ENCODE assay signal across 7 cellular contexts in genomic region chr12:47757840-47758583, GRCh38. TPM values are rescaled to one million over a fixed set of nuclear protein-coding genes. Genes with fewer than 3 reads are reported as not detected.
A peak's percentile ranks its signal among the peaks of the same experiment; 100 is the strongest.
DNase-seq lines count a peak whose midpoint lies in the region; ATAC-seq and TF ChIP-seq lines count a peak whose summit lies in the region.

No MANE protein-coding gene starts in this region.

- H3K4me3 ChIP-seq in MG63 (peak overlapping the region; percentile 61), mammary epithelial cell (replicated peaks in 1 of 3; ENCODE audit: insufficient read depth in 1 of 3, low read depth in 2 of 3, low read length in 3 of 3) (peak overlapping the region; percentile 50 to 69 (median 54)), left lung (peak overlapping the region; percentile 55 to 61), suprapubic skin (peak overlapping the region; percentile 67)

- in situ Hi-C loops in mammary epithelial cell (cut with MboI; ENCODE audit: low sequenced_read_pairs in 2 of 2), result no loop called here

- H2AFZ ChIP-seq in mammary epithelial cell (ENCODE audit: low read depth, low read length), result no peak overlapping the region

- DNase-seq in MG63 (no peak), mammary epithelial cell (no peak), left lung (no peak), suprapubic skin (ENCODE audit: low spot score in 2 of 2) (no peak), DMS 273 treated with DMSO at 0.1 percent for 48 hours (lab: John Stamatoyannopoulos, UW) (no peak)

- H3K36me3 ChIP-seq in MG63, result no peaks in the 10 kb centered on the region
- no peaks in the 10 kb centered on the region for H3K36me3 ChIP-seq in mammary epithelial cell (ENCODE audit: insufficient read depth, low read length)
- no peaks in the 10 kb centered on the region for H3K36me3 ChIP-seq in left lung
- no peaks in the 10 kb centered on the region for H3K36me3 ChIP-seq in suprapubic skin

- no peaks in the 10 kb centered on the region for H3K27me3 ChIP-seq in MG63
- H3K27me3 ChIP-seq in mammary epithelial cell (ENCODE audit: insufficient read depth, low read length), result no peaks in the 10 kb centered on the region
- no peaks in the 10 kb centered on the region for H3K27me3 ChIP-seq in left lung
- H3K27me3 ChIP-seq in suprapubic skin, result no peaks in the 10 kb centered on the region

- H4K20me1 ChIP-seq in mammary epithelial cell (ENCODE audit: insufficient read depth, low read length), result no peaks in the 10 kb centered on the region

- no peak for TF ChIP-seq POLR2A in suprapubic skin (IDR thresholded peaks at IDR 0.05)

- H3K9me3 ChIP-seq in MG63, result no peaks in the 10 kb centered on the region
- no peaks in the 10 kb centered on the region for H3K9me3 ChIP-seq in mammary epithelial cell (replicated peaks; ENCODE audit: insufficient read depth, low read length)
- H3K9me3 ChIP-seq in left lung, result no peaks in the 10 kb centered on the region
- no peaks in the 10 kb centered on the region for H3K9me3 ChIP-seq in suprapubic skin

- peak; percentile 7 for ATAC-seq in left lung
- no peak for ATAC-seq in HG03354 (IDR thresholded peaks at IDR 0.05; ENCODE audit: poor library complexity, severe bottlenecking, unreplicated experiment)
- ATAC-seq in GM21423 (IDR thresholded peaks at IDR 0.05; ENCODE audit: unreplicated experiment), result no peak

- H3K4me1 ChIP-seq in mammary epithelial cell (ENCODE audit: insufficient read depth, low read length), result peaks cover 57% of the 10 kb centered on the region
- peaks cover 28 to 65% of the 10 kb centered on the region in 2 donors for H3K4me1 ChIP-seq in left lung
- peaks cover 65% of the 10 kb centered on the region for H3K4me1 ChIP-seq in suprapubic skin

- dilution Hi-C loops in mammary epithelial cell (cut with HindIII; ENCODE audit: low sequenced_read_pairs), result no loop called here

- no peak overlapping the region for H3K27ac ChIP-seq in mammary epithelial cell (ENCODE audit: insufficient read depth, low read depth, low read length)
- peak overlapping the region; percentile 66 to 76 for H3K27ac ChIP-seq in left lung
- no peak overlapping the region for H3K27ac ChIP-seq in suprapubic skin

- no TSS peak for BruUV-seq in mammary epithelial cell (replicated peaks; lab: Mats Ljungman, UMichigan)

- H3K9ac ChIP-seq in mammary epithelial cell (ENCODE audit: insufficient read depth, low read length), result no peak overlapping the region

- H3K79me2 ChIP-seq in mammary epithelial cell (ENCODE audit: insufficient read depth, low read length), result no peaks in the 10 kb centered on the region

- TF ChIP-seq EP300 in suprapubic skin (IDR thresholded peaks at IDR 0.05), result no peak

- TF ChIP-seq CTCF in mammary epithelial cell (conservative IDR thresholded peaks at IDR 0.05 in 1 of 2, IDR thresholded peaks at IDR 0.05 in 1 of 2; ENCODE audit: extremely low read depth in 1 of 2, insufficient read depth in 1 of 2, low read depth in 1 of 2, low read length in 2 of 2) (no peak), left lung (IDR thresholded peaks at IDR 0.05) (no peak), suprapubic skin (IDR thresholded peaks at IDR 0.05) (no peak)

- CTCF ChIA-PET in mammary epithelial cell (lab: Charles Lee; ENCODE audit: low non-redundant PET), result no interaction called here

- intact Hi-C loops in mammary epithelial cell (cut with micrococcal nuclease), result loop anchor here (2.0 kb wide), 1 partner anchor 21 kb away; no protein-coding TSS in a partner anchor
- intact Hi-C loops in left lung (cut with DNase I), result no loop called here

- peak overlapping the region; percentile 91 for H3K4me2 ChIP-seq in mammary epithelial cell (ENCODE audit: insufficient read depth, low read depth, low read length)

- WGBS in mammary epithelial cell (ENCODE audit: low coverage, missing lambda C conversion rate), result 75% methylated on average over 8 of the region's 20 CpGs
- 26% methylated on average over 10 of the region's 20 CpGs for WGBS in suprapubic skin

RNA-seq across cellular contexts. Expression of gene RAPGEF3, which starts 0.7 kb away (rescaled TPM):
- 2.9 and 6.1 TPM in 2 replicates for total RNA-seq in MG63 (2014; rRNA removed; shearing (Covaris generic); ENCODE audit: low replicate concordance)
- total RNA-seq in mammary epithelial cell (10 to 100 TPM in 1 of 2 donors, 1 to 10 TPM in 1; 9.7 to 41.0 TPM), left lung (10 to 100 TPM; 15.9 to 28.9 TPM), suprapubic skin (10 to 100 TPM in 3 of 4 donors, 1 to 10 TPM in 1; 9.3 to 48.9 (median 20.0) TPM)
- polyA plus RNA-seq in mammary epithelial cell, result 6.2 TPM
- 10.0 TPM for polyA minus RNA-seq in mammary epithelial cell

RNA-seq across cellular contexts. Expression of gene SLC48A1, which starts 15.0 kb away (rescaled TPM):
- total RNA-seq in MG63 (2014; rRNA removed; shearing (Covaris generic); ENCODE audit: low replicate concordance), result 14.2 and 17.6 TPM in 2 replicates
- total RNA-seq in mammary epithelial cell (10 to 100 TPM; 22.0 to 29.3 TPM), left lung (10 to 100 TPM; 35.4 to 38.6 TPM), suprapubic skin (10 to 100 TPM; 38.2 to 53.6 (median 44.7) TPM)
- polyA plus RNA-seq in mammary epithelial cell, result 11.8 TPM
- 22.0 TPM for polyA minus RNA-seq in mammary epithelial cell

RNA-seq across cellular contexts. Expression of gene ENDOU, which starts 32.7 kb away (rescaled TPM):
- total RNA-seq in MG63 (2014; rRNA removed; shearing (Covaris generic); ENCODE audit: low replicate concordance), result not detected in 2 replicates
- total RNA-seq in mammary epithelial cell, result not detected
- not detected for polyA plus RNA-seq in mammary epithelial cell
- not detected for polyA minus RNA-seq in mammary epithelial cell
- total RNA-seq in left lung, result not detected
- 10 to 100 TPM in 3 of 4 donors, 1 to 10 TPM in 1; 3.5 to 36.1 (median 20.8) TPM for total RNA-seq in suprapubic skin

RNA-seq across cellular contexts. Expression of gene RPAP3, which starts 52.2 kb away (rescaled TPM):
- 18.1 and 56.5 TPM in 2 replicates for total RNA-seq in MG63 (2014; rRNA removed; shearing (Covaris generic); ENCODE audit: low replicate concordance)
- total RNA-seq in mammary epithelial cell (10 to 100 TPM; 14.8 to 32.7 TPM), left lung (10 to 100 TPM; 18.5 to 20.7 TPM), suprapubic skin (10 to 100 TPM; 11.7 to 25.5 (median 19.4) TPM)
- 10.7 TPM for polyA plus RNA-seq in mammary epithelial cell
- 3.8 TPM for polyA minus RNA-seq in mammary epithelial cell

Comparison
In these comparisons a context has a peak if more than half of its experiments do, and no peak if none do; other contexts are left out.
1. H3K27ac ChIP-seq: peak in left lung (2 of 2); none in mammary epithelial cell (single experiment) and suprapubic skin (single experiment).
2. Peak in every context shown above with its lines, with median percentiles within 50 percentile points of each other: H3K4me3 ChIP-seq.